ENCODE assay signal across 9 cellular contexts in genomic region chr7:6057316-6058128, GRCh38. TPM values are rescaled to one million over a fixed set of nuclear protein-coding genes. Genes with fewer than 3 reads are reported as not detected.
DNase-seq lines count a peak whose midpoint lies in the region; ATAC-seq and TF ChIP-seq lines count a peak whose summit lies in the region.
"Had no signal": no experiment of that assay in that cellular context is flagged by ENCODE, and none has a peak within 500 bp of the region (broad histone marks: within the 10 kb centered on the region; RNA-seq: fewer than 3 reads in every experiment).

No MANE protein-coding gene starts in this region.

- peak overlapping the region; percentile 93 to 95 for H3K27ac Mint-ChIP-seq in effector memory CD8-positive, alpha-beta T cell
- peak overlapping the region; percentile 87 for H3K27ac Mint-ChIP-seq in osteocyte (ENCODE audit: unreplicated experiment)

- no peak overlapping the region for H3K27ac ChIP-seq in DND-41 (ENCODE audit: low read length)

- peaks cover 24% of the 10 kb centered on the region for H3K4me1 ChIP-seq in DND-41 (ENCODE audit: insufficient read depth, low read length)
- H3K4me1 ChIP-seq in NT2/D1 (ENCODE audit: insufficient read depth, insufficient read length) = no peaks in the 10 kb centered on the region

- H2AFZ ChIP-seq in DND-41 (ENCODE audit: low read depth, low read length) = no peak overlapping the region

- H3K36me3 Mint-ChIP-seq in effector memory CD8-positive, alpha-beta T cell (ENCODE audit: insufficient read depth) = peaks cover 49% of the 10 kb centered on the region
- peaks cover 13% of the 10 kb centered on the region for H3K36me3 Mint-ChIP-seq in osteocyte (ENCODE audit: unreplicated experiment)

- TF ChIP-seq CTCF in DND-41 (IDR thresholded peaks at IDR 0.05; ENCODE audit: borderline replicate concordance, extremely low read depth, low read length, poor library complexity, severe bottlenecking) (no peak), osteocyte (IDR thresholded peaks at IDR 0.05) (no peak)

- no peaks in the 10 kb centered on the region for H3K27me3 ChIP-seq in DND-41 (ENCODE audit: insufficient read depth, low read length, poor library complexity)
- H3K27me3 ChIP-seq in NT2/D1 (ENCODE audit: insufficient read depth, insufficient read length) = no peaks in the 10 kb centered on the region

- peak overlapping the region; percentile 98 for H3K4me2 ChIP-seq in DND-41 (ENCODE audit: insufficient read depth, low read length)

- no peak for DNase-seq in DND-41
- no peak for DNase-seq in NT2/D1 (ENCODE audit: low read depth, low spot score)
- DNase-seq in effector memory CD8-positive, alpha-beta T cell = no peak
- no peak for DNase-seq in osteocyte (ENCODE audit: extremely low spot score, unreplicated experiment)
- DNase-seq in A172 (ENCODE audit: low spot score) = no peak
- DNase-seq in left lobe of liver (ENCODE audit: low spot score) = no peak
- no peak for DNase-seq in NCI-H446 treated with DMSO at 0.1 percent for 48 hours (lab: John Stamatoyannopoulos, UW)
- DNase-seq: foreskin melanocyte had no signal

- H3K9me3 ChIP-seq in DND-41 (ENCODE audit: insufficient read depth, low read length, severe bottlenecking) (no peaks in the 10 kb centered on the region), NT2/D1 (ENCODE audit: insufficient read depth, low read length) (no peaks in the 10 kb centered on the region)

- H3K4me3 ChIP-seq in DND-41 (ENCODE audit: low read depth in 1 of 2, low read length in 2 of 2) (peak overlapping the region; percentile 96 to 98; a peak in 3 of 4 replicates), NT2/D1 (ENCODE audit: insufficient read length, low read depth) (peak overlapping the region; percentile 90)

- peaks cover 5% of the 10 kb centered on the region; the same call in 1 of the 2 replicates for H4K20me1 ChIP-seq in DND-41 (ENCODE audit: insufficient read depth, low read length)

- H3K36me3 ChIP-seq in DND-41 (ENCODE audit: insufficient read depth, low read length) = peaks cover 28% of the 10 kb centered on the region
- H3K36me3 ChIP-seq in NT2/D1 (ENCODE audit: insufficient read depth, insufficient read length, low read length) = peaks cover 24% of the 10 kb centered on the region

- peak overlapping the region; percentile 92 to 93 for H3K4me3 Mint-ChIP-seq in effector memory CD8-positive, alpha-beta T cell
- peak overlapping the region; percentile 93 for H3K4me3 Mint-ChIP-seq in osteocyte (ENCODE audit: unreplicated experiment)

- no peaks in the 10 kb centered on the region for H3K9me3 Mint-ChIP-seq in effector memory CD8-positive, alpha-beta T cell
- no peaks in the 10 kb centered on the region for H3K9me3 Mint-ChIP-seq in osteocyte (ENCODE audit: unreplicated experiment)

- H3K4me1 Mint-ChIP-seq in effector memory CD8-positive, alpha-beta T cell (ENCODE audit: low read depth in 2 of 2) = peaks cover 14 to 25% of the 10 kb centered on the region in 2 donors
- peaks cover 25% of the 10 kb centered on the region for H3K4me1 Mint-ChIP-seq in osteocyte (ENCODE audit: unreplicated experiment)

- H3K79me2 ChIP-seq in DND-41 (ENCODE audit: insufficient read depth, low read length) = peaks cover 55% of the 10 kb centered on the region

- H3K9ac ChIP-seq in DND-41 (ENCODE audit: low read depth, low read length) = peak overlapping the region; percentile 97
- peak overlapping the region; percentile 52 for H3K9ac ChIP-seq in NT2/D1 (ENCODE audit: insufficient read length, low read depth)

- ATAC-seq in DND-41 (ENCODE audit: insufficient read depth, low read depth) (no peak), HG02970 (IDR thresholded peaks at IDR 0.05; ENCODE audit: low FRiP score, unreplicated experiment) (no peak), left lobe of liver (no peak)
- no peak for ATAC-seq in effector memory CD8-positive, alpha-beta T cell (replicated peaks)

- no peaks in the 10 kb centered on the region for H3K27me3 Mint-ChIP-seq in effector memory CD8-positive, alpha-beta T cell
- no peaks in the 10 kb centered on the region for H3K27me3 Mint-ChIP-seq in osteocyte (ENCODE audit: unreplicated experiment)

RNA-seq across cellular contexts. Expression of gene EIF2AK1, which starts 1.5 kb away (rescaled TPM):
- total RNA-seq in osteocyte (83.1 and 89.7 TPM in 2 replicates), left lobe of liver (69.9 TPM)
- total RNA-seq in A172 (2014; rRNA removed; shearing (Covaris generic)) = 71.8 and 175 TPM in 2 replicates

RNA-seq across cellular contexts. Expression of gene ANKRD61, which starts 26.3 kb away (rescaled TPM):
- not detected in 2 replicates for total RNA-seq in osteocyte
- total RNA-seq in A172 (2014; rRNA removed; shearing (Covaris generic)) = 1.0 TPM in 1 of 2 replicates, not detected in the other
- total RNA-seq in left lobe of liver = not detected

RNA-seq across cellular contexts. Expression of gene USP42, which starts 47.2 kb away (rescaled TPM):
- total RNA-seq in osteocyte (14.2 and 14.6 TPM in 2 replicates), left lobe of liver (4.2 TPM)
- total RNA-seq in A172 (2014; rRNA removed; shearing (Covaris generic)) = 6.3 and 7.9 TPM in 2 replicates

RNA-seq across cellular contexts. Expression of gene AIMP2, which starts 48.5 kb away (rescaled TPM):
- total RNA-seq in osteocyte = 47.7 and 49.6 TPM in 2 replicates
- total RNA-seq in A172 (2014; rRNA removed; shearing (Covaris generic)) = 265 and 288 TPM in 2 replicates
- total RNA-seq in left lobe of liver = 22.9 TPM

RNA-seq across cellular contexts. Expression of gene PMS2, which starts 48.7 kb away (rescaled TPM):
- total RNA-seq in osteocyte (21.4 and 26.3 TPM in 2 replicates), left lobe of liver (4.4 TPM)
- 35.9 and 43.0 TPM in 2 replicates for total RNA-seq in A172 (2014; rRNA removed; shearing (Covaris generic))
